25 cellular contexts compared by ENCODE assay signal in genomic region chr13:40317980-40318327, GRCh38.
DNase-seq lines count a peak whose midpoint lies in the region; ATAC-seq, FAIRE-seq and TF ChIP-seq lines count a peak whose summit lies in the region.
"Had no signal": no experiment of that assay in that cellular context is flagged by ENCODE, and none has a peak within 500 bp of the region (broad histone marks: within the 10 kb centered on the region; RNA-seq: fewer than 3 reads in every experiment).

No MANE protein-coding gene starts in this region.

- ATAC-seq in activated CD8-positive, alpha-beta memory T cell treated with anti-CD3 and anti-CD28 coated beads, Interleukin-2, amount 10 ng/mL, durations not matched to agents 7 days and 5 days, result no peak
- no peak for ATAC-seq in activated T-helper 17 cell treated with anti-CD3 and anti-CD28 coated beads, Interleukin-2, amount 50 U/mL, for 72 hours (replicated peaks)
- no peak for ATAC-seq in natural killer cell treated with Interleukin-12 subunit alpha and Interleukin-12 subunit beta and Interleukin-15 and Interleukin-18, amount 100 ng/mL, for 72 hours
- ATAC-seq: lower lobe of right lung; Panc1; stimulated activated effector memory CD8-positive, alpha-beta T cell treated with anti-CD3 and anti-CD28 coated beads, Interleukin-12 subunit alpha, Interleukin-12 subunit beta, amount 100 ng/mL, for 72 hours had no signal

- H3K4me3 ChIP-seq in HUES64 (ENCODE audit: low read length) (no peak overlapping the region), brain microvascular endothelial cell (ENCODE audit: low read depth, low read length) (no peak overlapping the region)
- H3K4me3 ChIP-seq: breast epithelium, GM23248, lower lobe of right lung had no signal

- FAIRE-seq in frontal cortex (lab: Jason Lieb, UNC), result no peak

- H3K4me1 ChIP-seq in HUES64 (ENCODE audit: insufficient read depth, low read length), result peaks cover 11% of the 10 kb centered on the region; the same call in 1 of the 2 replicates
- H3K4me1 ChIP-seq: BE2C, breast epithelium, parathyroid adenoma had no signal

- H3K27me3 ChIP-seq in HUES64 (ENCODE audit: insufficient read depth, low read length) (no peaks in the 10 kb centered on the region), brain microvascular endothelial cell (replicated peaks) (no peaks in the 10 kb centered on the region)
- H3K27me3 ChIP-seq: BE2C, breast epithelium had no signal

- TF ChIP-seq CTCF in neural crest cell (conservative IDR thresholded peaks at IDR 0.05), result no peak
- TF ChIP-seq CTCF in brain microvascular endothelial cell (IDR thresholded peaks at IDR 0.05; ENCODE audit: low read depth, low read length, missing control alignments), result no peak

- no peak overlapping the region for H3K27ac Mint-ChIP-seq in activated CD8-positive, alpha-beta memory T cell treated with anti-CD3 and anti-CD28 coated beads, Interleukin-2, amount 10 ng/mL, durations not matched to agents 7 days and 5 days
- H3K27ac Mint-ChIP-seq in activated T-helper 17 cell treated with anti-CD3 and anti-CD28 coated beads, Interleukin-2, amount 50 U/mL, for 72 hours, result peak overlapping the region; percentile 91
- peak overlapping the region; percentile 65 for H3K27ac Mint-ChIP-seq in neural crest cell (ENCODE audit: unreplicated experiment)
- H3K27ac Mint-ChIP-seq in natural killer cell treated with Interleukin-12 subunit alpha and Interleukin-12 subunit beta and Interleukin-15 and Interleukin-18, amount 100 ng/mL, for 72 hours, result no peak overlapping the region
- H3K27ac Mint-ChIP-seq: HFFc6, type B pancreatic cell had no signal

- CTCF ChIA-PET in activated CD8-positive, alpha-beta memory T cell treated with anti-CD3 and anti-CD28 coated beads, Interleukin-2, amount 10 ng/mL, durations not matched to agents 7 days and 5 days (lab: Charles Lee), result no interaction called here

- H3K9me3 ChIP-seq in HUES64 (ENCODE audit: insufficient read depth, low read depth, low read length), result no peaks in the 10 kb centered on the region
- H3K9me3 ChIP-seq: BE2C, breast epithelium had no signal

- H3K27ac ChIP-seq in HUES64 (ENCODE audit: low read depth, low read length) (peak overlapping the region; percentile 58; the same call in 1 of the 2 replicates), brain microvascular endothelial cell (no peak overlapping the region)
- H3K27ac ChIP-seq: breast epithelium, GM23248, lower lobe of right lung, parathyroid adenoma had no signal

- peaks cover 49% of the 10 kb centered on the region for H3K4me1 Mint-ChIP-seq in activated CD8-positive, alpha-beta memory T cell treated with anti-CD3 and anti-CD28 coated beads, Interleukin-2, amount 10 ng/mL, durations not matched to agents 7 days and 5 days
- peaks cover 58% of the 10 kb centered on the region for H3K4me1 Mint-ChIP-seq in activated T-helper 17 cell treated with anti-CD3 and anti-CD28 coated beads, Interleukin-2, amount 50 U/mL, for 72 hours
- peaks cover 9% of the 10 kb centered on the region for H3K4me1 Mint-ChIP-seq in neural crest cell
- peaks cover 10 to 13% of the 10 kb centered on the region in 2 donors for H3K4me1 Mint-ChIP-seq in natural killer cell treated with Interleukin-12 subunit alpha and Interleukin-12 subunit beta and Interleukin-15 and Interleukin-18, amount 100 ng/mL, for 72 hours (ENCODE audit: low read depth in 2 of 2)

- H3K36me3 ChIP-seq in HUES64 (ENCODE audit: insufficient read depth, low read length) (no peaks in the 10 kb centered on the region), brain microvascular endothelial cell (replicated peaks) (no peaks in the 10 kb centered on the region)
- H3K36me3 ChIP-seq: BE2C, breast epithelium, lower lobe of right lung had no signal

- in situ Hi-C loops in brain microvascular endothelial cell (cut with HindIII; ENCODE audit: low pct_ligation_motif_present, low sequenced_read_pairs), result no loop called here

- H3K36me3 Mint-ChIP-seq in activated CD8-positive, alpha-beta memory T cell treated with anti-CD3 and anti-CD28 coated beads, Interleukin-2, amount 10 ng/mL, durations not matched to agents 7 days and 5 days, result no peaks in the 10 kb centered on the region
- H3K36me3 Mint-ChIP-seq in activated T-helper 17 cell treated with anti-CD3 and anti-CD28 coated beads, Interleukin-2, amount 50 U/mL, for 72 hours (ENCODE audit: low read depth), result no peaks in the 10 kb centered on the region
- H3K36me3 Mint-ChIP-seq in neural crest cell (ENCODE audit: low read depth), result no peaks in the 10 kb centered on the region
- no peaks in the 10 kb centered on the region for H3K36me3 Mint-ChIP-seq in natural killer cell treated with Interleukin-12 subunit alpha and Interleukin-12 subunit beta and Interleukin-15 and Interleukin-18, amount 100 ng/mL, for 72 hours
- H3K36me3 Mint-ChIP-seq: stimulated activated effector memory CD8-positive, alpha-beta T cell treated with anti-CD3 and anti-CD28 coated beads, Interleukin-12 subunit alpha, Interleukin-12 subunit beta, amount 100 ng/mL, for 72 hours; type B pancreatic cell had no signal

- WGBS in HUES64, result 93% methylated on average over 2 of the region's 2 CpGs

- peak; percentile 46 for DNase-seq in activated CD8-positive, alpha-beta memory T cell treated with anti-CD3 and anti-CD28 coated beads, Interleukin-2, amount 10 ng/mL, durations not matched to agents 7 days and 5 days
- no peak for DNase-seq in activated CD8-positive, alpha-beta memory T cell treated with anti-CD3 and anti-CD28 coated beads for 24 hours
- DNase-seq in neural crest cell (ENCODE audit: low read depth, low spot score) (no peak), brain microvascular endothelial cell (no peak), frontal cortex (ENCODE audit: low spot score in 2 of 2) (no peak)
- no peak for DNase-seq in natural killer cell treated with Interleukin-12 subunit alpha and Interleukin-12 subunit beta and Interleukin-15 and Interleukin-18, amount 100 ng/mL, for 72 hours (ENCODE audit: low spot score)
- DNase-seq: activated CD4-positive, CD25-positive, alpha-beta regulatory T cell; activated naive CD4-positive, alpha-beta T cell treated with Interleukin-2 at 50 U/mL for 16 hours; activated T-cell treated with anti-CD3 and anti-CD28 coated beads, Interleukin-2, amount 50 U/mL, for 48 hours; GDM1; HFFc6; kidney glomerular epithelial cell; lower lobe of right lung; NCI-H1930; SIG-M5; stimulated activated CD4-positive, alpha-beta T cell treated with anti-CD3 and anti-CD28 coated beads, Interleukin-4, amount 100 ng/mL, for 24 hours had no signal

- H3K4me3 Mint-ChIP-seq in activated CD8-positive, alpha-beta memory T cell treated with anti-CD3 and anti-CD28 coated beads, Interleukin-2, amount 10 ng/mL, durations not matched to agents 7 days and 5 days, result no peak overlapping the region
- H3K4me3 Mint-ChIP-seq in activated T-helper 17 cell treated with anti-CD3 and anti-CD28 coated beads, Interleukin-2, amount 50 U/mL, for 72 hours, result peak overlapping the region; percentile 81
- no peak overlapping the region for H3K4me3 Mint-ChIP-seq in neural crest cell
- no peak overlapping the region for H3K4me3 Mint-ChIP-seq in natural killer cell treated with Interleukin-12 subunit alpha and Interleukin-12 subunit beta and Interleukin-15 and Interleukin-18, amount 100 ng/mL, for 72 hours
- H3K4me3 Mint-ChIP-seq: HFFc6; stimulated activated effector memory CD8-positive, alpha-beta T cell treated with anti-CD3 and anti-CD28 coated beads, Interleukin-12 subunit alpha, Interleukin-12 subunit beta, amount 100 ng/mL, for 72 hours; type B pancreatic cell had no signal

- no peak overlapping the region for H3K9ac ChIP-seq in HUES64 (ENCODE audit: low read depth, low read length)
- H3K9ac ChIP-seq: GM23248, parathyroid adenoma had no signal

- no peaks in the 10 kb centered on the region for H3K27me3 Mint-ChIP-seq in activated CD8-positive, alpha-beta memory T cell treated with anti-CD3 and anti-CD28 coated beads, Interleukin-2, amount 10 ng/mL, durations not matched to agents 7 days and 5 days
- H3K27me3 Mint-ChIP-seq in activated T-helper 17 cell treated with anti-CD3 and anti-CD28 coated beads, Interleukin-2, amount 50 U/mL, for 72 hours, result no peaks in the 10 kb centered on the region
- no peaks in the 10 kb centered on the region for H3K27me3 Mint-ChIP-seq in neural crest cell (ENCODE audit: low read depth)
- peaks cover 0 to 8% of the 10 kb centered on the region in 2 donors for H3K27me3 Mint-ChIP-seq in natural killer cell treated with Interleukin-12 subunit alpha and Interleukin-12 subunit beta and Interleukin-15 and Interleukin-18, amount 100 ng/mL, for 72 hours
- H3K27me3 Mint-ChIP-seq: type B pancreatic cell had no signal

- no peaks in the 10 kb centered on the region for H3K9me3 Mint-ChIP-seq in activated CD8-positive, alpha-beta memory T cell treated with anti-CD3 and anti-CD28 coated beads, Interleukin-2, amount 10 ng/mL, durations not matched to agents 7 days and 5 days (ENCODE audit: low read depth)
- peaks cover 8% of the 10 kb centered on the region for H3K9me3 Mint-ChIP-seq in activated T-helper 17 cell treated with anti-CD3 and anti-CD28 coated beads, Interleukin-2, amount 50 U/mL, for 72 hours
- peaks cover 2% of the 10 kb centered on the region for H3K9me3 Mint-ChIP-seq in neural crest cell
- H3K9me3 Mint-ChIP-seq in natural killer cell treated with Interleukin-12 subunit alpha and Interleukin-12 subunit beta and Interleukin-15 and Interleukin-18, amount 100 ng/mL, for 72 hours, result no peaks in the 10 kb centered on the region
- H3K9me3 Mint-ChIP-seq: stimulated activated effector memory CD8-positive, alpha-beta T cell treated with anti-CD3 and anti-CD28 coated beads, Interleukin-12 subunit alpha, Interleukin-12 subunit beta, amount 100 ng/mL, for 72 hours had no signal

Comparison
In these comparisons a context has a peak if more than half of its experiments do, and no peak if none do; other contexts are left out.
1. H3K27ac Mint-ChIP-seq: peak in activated T-helper 17 cell treated with anti-CD3 and anti-CD28 coated beads, Interleukin-2, amount 50 U/mL, for 72 hours (single experiment) and neural crest cell (single experiment); none in activated CD8-positive, alpha-beta memory T cell treated with anti-CD3 and anti-CD28 coated beads, Interleukin-2, amount 10 ng/mL, durations not matched to agents 7 days and 5 days (single experiment) and natural killer cell treated with Interleukin-12 subunit alpha and Interleukin-12 subunit beta and Interleukin-15 and Interleukin-18, amount 100 ng/mL, for 72 hours (0 of 2).